In genomic region chr3:4474683-4475490, GRCh38 we compare ENCODE assay signal across 8 cellular contexts. TPM values are rescaled to one million over a fixed set of nuclear protein-coding genes. Genes with fewer than 3 reads are reported as not detected.
A peak's percentile ranks its signal among the peaks of the same experiment; 100 is the strongest.
DNase-seq lines count a peak whose midpoint lies in the region; ATAC-seq and TF ChIP-seq lines count a peak whose summit lies in the region.

No MANE protein-coding gene starts in this region.

- peak; percentile 30 to 47 for DNase-seq in activated CD4-positive, alpha-beta T cell treated with anti-CD3 and anti-CD28 coated beads, Interleukin-2, amount 50 U/mL, for 48 hours
- DNase-seq in activated CD4-positive, alpha-beta T cell treated with anti-CD3 and anti-CD28 coated beads, Interleukin-2, amount 50 U/mL, for 1 hour: no peak
- DNase-seq in T-helper 2 cell treated with Interferon-gamma antibody and Interleukin-4, amounts not matched to agents 5 μg/mL and 100 μg/mL, for 36 hours (ENCODE audit: low spot score): peak; percentile 22
- peak; percentile 39 for DNase-seq in globus pallidus (ENCODE audit: low spot score)
- no peak for DNase-seq in sigmoid colon
- DNase-seq in NCI-H69 (lab: John Stamatoyannopoulos, UW): no peak

- peak overlapping the region; percentile 30 for H3K4me3 Mint-ChIP-seq in T-helper 2 cell treated with Interferon-gamma antibody and Interleukin-4, amounts not matched to agents 5 μg/mL and 100 μg/mL, for 36 hours
- peak overlapping the region; percentile 71 for H3K4me3 Mint-ChIP-seq in stimulated activated memory B cell treated with anti-CD40 and anti-IgM and Interleukin-4, amounts not matched to agents 10 μg/mL and 1 μg/mL and 100 μg/mL, for 72 hours

- TF ChIP-seq EP300 in sigmoid colon (IDR thresholded peaks at IDR 0.05): no peak

- H3K36me3 ChIP-seq in sigmoid colon: no peaks in the 10 kb centered on the region

- intact Hi-C loops in sigmoid colon (cut with DNase I): no loop called here

- H3K9me3 ChIP-seq in sigmoid colon: no peaks in the 10 kb centered on the region

- no peak overlapping the region for H3K27ac Mint-ChIP-seq in T-helper 2 cell treated with Interferon-gamma antibody and Interleukin-4, amounts not matched to agents 5 μg/mL and 100 μg/mL, for 36 hours
- H3K27ac Mint-ChIP-seq in stimulated activated memory B cell treated with anti-CD40 and anti-IgM and Interleukin-4, amounts not matched to agents 10 μg/mL and 1 μg/mL and 100 μg/mL, for 72 hours: peak overlapping the region; percentile 88

- WGBS in sigmoid colon, 2 donors: 52 to 58% methylated on average over 7 of the region's 7 CpGs

- no peaks in the 10 kb centered on the region for H3K27me3 ChIP-seq in sigmoid colon

- H3K4me1 Mint-ChIP-seq in T-helper 2 cell treated with Interferon-gamma antibody and Interleukin-4, amounts not matched to agents 5 μg/mL and 100 μg/mL, for 36 hours (ENCODE audit: low read depth): peaks cover 8% of the 10 kb centered on the region
- H3K4me1 Mint-ChIP-seq in stimulated activated memory B cell treated with anti-CD40 and anti-IgM and Interleukin-4, amounts not matched to agents 10 μg/mL and 1 μg/mL and 100 μg/mL, for 72 hours: peaks cover 29% of the 10 kb centered on the region

- H3K4me1 ChIP-seq in sigmoid colon: no peaks in the 10 kb centered on the region

- H3K4me3 ChIP-seq in sigmoid colon: no peak overlapping the region

- TF ChIP-seq CTCF in sigmoid colon (IDR thresholded peaks at IDR 0.05): no peak

- TF ChIP-seq POLR2A in sigmoid colon (IDR thresholded peaks at IDR 0.05): no peak

- peak overlapping the region in 1 of 4 donors; percentile 46 for H3K27ac ChIP-seq in sigmoid colon

- H3K9me3 Mint-ChIP-seq in T-helper 2 cell treated with Interferon-gamma antibody and Interleukin-4, amounts not matched to agents 5 μg/mL and 100 μg/mL, for 36 hours: no peaks in the 10 kb centered on the region
- H3K9me3 Mint-ChIP-seq in stimulated activated memory B cell treated with anti-CD40 and anti-IgM and Interleukin-4, amounts not matched to agents 10 μg/mL and 1 μg/mL and 100 μg/mL, for 72 hours: peaks cover 7% of the 10 kb centered on the region

- no peaks in the 10 kb centered on the region for H3K36me3 Mint-ChIP-seq in T-helper 2 cell treated with Interferon-gamma antibody and Interleukin-4, amounts not matched to agents 5 μg/mL and 100 μg/mL, for 36 hours (ENCODE audit: low read depth)
- H3K36me3 Mint-ChIP-seq in stimulated activated memory B cell treated with anti-CD40 and anti-IgM and Interleukin-4, amounts not matched to agents 10 μg/mL and 1 μg/mL and 100 μg/mL, for 72 hours: no peaks in the 10 kb centered on the region

- peaks cover 11% of the 10 kb centered on the region for H3K27me3 Mint-ChIP-seq in T-helper 2 cell treated with Interferon-gamma antibody and Interleukin-4, amounts not matched to agents 5 μg/mL and 100 μg/mL, for 36 hours (ENCODE audit: low read depth)
- no peaks in the 10 kb centered on the region for H3K27me3 Mint-ChIP-seq in stimulated activated memory B cell treated with anti-CD40 and anti-IgM and Interleukin-4, amounts not matched to agents 10 μg/mL and 1 μg/mL and 100 μg/mL, for 72 hours

- ATAC-seq in HG03095 (IDR thresholded peaks at IDR 0.05; ENCODE audit: unreplicated experiment): peak; percentile 66
- ATAC-seq in stimulated activated memory B cell treated with anti-CD40 and anti-IgM and Interleukin-4, amounts not matched to agents 10 μg/mL and 1 μg/mL and 100 μg/mL, for 72 hours: peak; percentile 95

RNA-seq across cellular contexts. Expression of gene SUMF1, which starts 7.8 kb away (rescaled TPM):
- total RNA-seq in sigmoid colon: 10 to 100 TPM; 20.2 to 57.4 (median 31.0) TPM
- polyA plus RNA-seq in sigmoid colon: 10 to 100 TPM in 2 of 3 donors, 1 to 10 TPM in 1; 8.4 to 23.3 (median 12.9) TPM

RNA-seq across cellular contexts. Expression of gene ITPR1, which starts 18.3 kb away (rescaled TPM):
- total RNA-seq in sigmoid colon: 100 to 1,000 TPM; 111 to 206 (median 134) TPM
- 10 to 100 TPM in 1 of 3 donors, 1 to 10 TPM in 2; 1.4 to 20.0 (median 4.2) TPM for polyA plus RNA-seq in sigmoid colon

Comparison
In these comparisons a context has a peak if more than half of its experiments do, and no peak if none do; other contexts are left out.
1. DNase-seq: peak in activated CD4-positive, alpha-beta T cell treated with anti-CD3 and anti-CD28 coated beads, Interleukin-2, amount 50 U/mL, for 48 hours (2 of 2), T-helper 2 cell treated with Interferon-gamma antibody and Interleukin-4, amounts not matched to agents 5 μg/mL and 100 μg/mL, for 36 hours (single experiment) and globus pallidus (single experiment); none in activated CD4-positive, alpha-beta T cell treated with anti-CD3 and anti-CD28 coated beads, Interleukin-2, amount 50 U/mL, for 1 hour (single experiment), sigmoid colon (single experiment) and NCI-H69 (single experiment).